Comparison of ENCODE assay signal across 1 cellular context in the genomic region with DNA sequence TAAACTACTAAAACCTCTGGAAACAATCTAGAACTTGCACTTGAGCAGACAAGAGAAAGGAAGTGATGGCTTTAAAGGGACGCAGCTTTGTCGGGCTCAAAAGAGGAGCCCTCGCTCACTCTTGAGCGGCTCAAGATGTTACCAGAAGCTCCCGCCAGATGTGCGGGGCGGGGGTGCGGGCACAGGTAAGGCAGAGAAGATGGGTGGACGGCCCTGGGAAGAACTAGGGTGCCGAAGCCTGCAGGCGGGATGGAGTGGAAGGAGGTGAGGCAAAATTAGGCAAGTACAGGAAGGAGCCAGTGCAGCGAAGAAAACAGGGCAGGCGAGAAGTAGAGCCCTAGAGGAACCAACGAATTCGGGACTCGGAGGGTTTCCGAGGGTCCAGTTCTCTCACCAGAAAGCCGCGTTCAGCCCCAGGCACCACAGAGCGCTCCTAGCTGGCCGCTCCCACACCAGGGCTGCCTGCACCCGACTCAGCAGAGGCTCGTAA.
TF ChIP-seq lines count a peak whose summit lies in the region.

No MANE protein-coding gene starts in this region.

TF ChIP-seq in H1, 55 proteins besides CTCF, POLR2A, EP300 and RAD21:
- TF ChIP-seq KDM4A (IDR thresholded peaks at IDR 0.05; ENCODE audit: low read depth, low read length, severe bottlenecking) (peak; percentile 70), CEBPB (IDR thresholded peaks at IDR 0.05; ENCODE audit: low read depth, low read length) (no peak), SAP30 (IDR thresholded peaks at IDR 0.05; ENCODE audit: insufficient read depth, insufficient replicate concordance, low read length) (peak; percentile 64), ASH2L (IDR thresholded peaks at IDR 0.05; ENCODE audit: low read length) (peak; percentile 26)
